8 cellular contexts compared by ENCODE assay signal in genomic region chr10:70688828-70689227, GRCh38. TPM values are rescaled to one million over a fixed set of nuclear protein-coding genes. Genes with fewer than 3 reads are reported as not detected.
"Had no signal": no experiment of that assay in that cellular context is flagged by ENCODE, and none has a peak within 500 bp of the region (broad histone marks: within the 10 kb centered on the region; RNA-seq: fewer than 3 reads in every experiment).

No MANE protein-coding gene starts in this region.

- H3K4me3 ChIP-seq: GM12878 had no signal

- FAIRE-seq: G401.6, GM12878, GM12891, GM12892, GM18507, GM19239 had no signal

- DNase-seq: GDM1, GF-D8 had no signal

- ATAC-seq: GM12878 had no signal

RNA-seq across cellular contexts. Expression of gene ADAMTS14, which starts 16.5 kb away (rescaled TPM):
- total RNA-seq: GM12878 had no signal
